Comparison of ENCODE assay signal across 8 cellular contexts in the genomic region with DNA sequence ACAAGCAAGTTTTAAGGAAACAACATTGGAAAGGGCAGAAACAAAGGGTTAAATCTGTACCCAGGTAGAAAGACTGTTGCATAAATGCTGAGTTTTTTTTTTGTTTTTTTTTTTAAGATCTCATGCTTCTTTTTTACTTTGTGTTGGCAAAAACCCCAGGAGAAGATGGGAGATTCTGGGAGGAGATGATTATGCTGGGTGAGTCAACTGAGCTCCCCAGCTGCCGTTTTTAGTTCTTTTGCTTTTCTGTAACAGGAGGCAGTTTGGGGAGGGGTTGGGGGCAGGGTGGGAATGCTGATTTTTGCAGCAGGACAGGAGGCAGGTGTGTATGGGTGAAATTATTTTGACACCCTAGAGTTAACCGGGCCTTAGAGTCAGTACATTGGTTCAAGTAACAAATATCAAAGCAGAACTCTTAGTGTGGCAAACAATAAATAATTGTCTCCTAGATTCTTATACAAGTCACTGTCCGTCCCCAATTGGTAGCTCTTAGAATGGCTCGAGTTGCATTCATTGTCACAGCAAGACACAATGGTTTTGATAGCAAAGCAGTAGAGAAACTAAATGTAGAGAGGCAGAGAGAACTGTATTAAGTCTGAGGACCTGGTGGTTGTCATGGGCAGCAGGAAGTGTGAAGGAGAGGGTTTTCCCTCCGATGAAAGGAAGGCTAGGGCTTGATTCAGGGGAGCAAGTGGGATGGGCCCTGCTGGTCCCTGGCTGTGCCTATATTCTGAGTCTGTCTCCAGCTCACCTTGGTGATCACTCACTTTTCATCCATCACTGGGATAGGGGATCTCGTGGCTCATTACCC. TPM values are rescaled to one million over a fixed set of nuclear protein-coding genes. Genes with fewer than 3 reads are reported as not detected.
DNase-seq lines count a peak whose midpoint lies in the region; ATAC-seq and TF ChIP-seq lines count a peak whose summit lies in the region.

No MANE protein-coding gene starts in this region.

- H3K27me3 ChIP-seq in foreskin keratinocyte, result no peaks in the 10 kb centered on the region
- H3K27me3 ChIP-seq in aorta (ENCODE audit: control insufficient read depth in 1 of 2, insufficient read depth in 2 of 2, low read length in 1 of 2), result no peaks in the 10 kb centered on the region

- H3K36me3 Mint-ChIP-seq in activated naive CD4-positive, alpha-beta T cell treated with anti-CD3 and anti-CD28 coated beads for 36 hours (ENCODE audit: low read depth), result peaks cover 7% of the 10 kb centered on the region
- H3K36me3 Mint-ChIP-seq in activated naive CD8-positive, alpha-beta T cell treated with anti-CD3 and anti-CD28 coated beads, Interleukin-2, amount 10 ng/mL, durations not matched to agents 7 days and 5 days, result peaks cover 15% of the 10 kb centered on the region

- H3K27ac Mint-ChIP-seq in activated naive CD4-positive, alpha-beta T cell treated with anti-CD3 and anti-CD28 coated beads for 36 hours, result no peak overlapping the region
- H3K27ac Mint-ChIP-seq in activated naive CD8-positive, alpha-beta T cell treated with anti-CD3 and anti-CD28 coated beads, Interleukin-2, amount 10 ng/mL, durations not matched to agents 7 days and 5 days, result peak overlapping the region; percentile 47

- peaks cover 0 to 2% of the 10 kb centered on the region in 2 donors for H3K36me3 ChIP-seq in aorta (ENCODE audit: control insufficient read depth in 1 of 2, insufficient read depth in 2 of 2, low read length in 1 of 2)

- H3K9me3 ChIP-seq in aorta (ENCODE audit: control insufficient read depth, low read length), result no peaks in the 10 kb centered on the region

- H3K4me1 Mint-ChIP-seq in activated naive CD4-positive, alpha-beta T cell treated with anti-CD3 and anti-CD28 coated beads for 36 hours (ENCODE audit: low read depth), result peaks cover 81% of the 10 kb centered on the region
- peaks cover 57% of the 10 kb centered on the region for H3K4me1 Mint-ChIP-seq in activated naive CD8-positive, alpha-beta T cell treated with anti-CD3 and anti-CD28 coated beads, Interleukin-2, amount 10 ng/mL, durations not matched to agents 7 days and 5 days

- 55 to 59% methylated on average over 6 of the region's 6 CpGs for WGBS in aorta, 2 donors

- CTCF ChIA-PET in activated naive CD4-positive, alpha-beta T cell treated with anti-CD3 and anti-CD28 coated beads for 36 hours (lab: Charles Lee), result interaction anchor here (0.6 kb wide), 1 partner anchor 25 kb away, joined by 3 read pairs; no protein-coding TSS in a partner anchor

- no peak for TF ChIP-seq CTCF in foreskin keratinocyte (conservative IDR thresholded peaks at IDR 0.05)

- H3K27ac ChIP-seq in foreskin keratinocyte (no peak overlapping the region), aorta (ENCODE audit: low read depth in 1 of 2, low read length in 2 of 2) (no peak overlapping the region)

- no peak for ATAC-seq in activated naive CD8-positive, alpha-beta T cell treated with anti-CD3 and anti-CD28 coated beads, Interleukin-2, amount 10 ng/mL, durations not matched to agents 7 days and 5 days (ENCODE audit: low read depth)
- ATAC-seq in foreskin keratinocyte (peak; percentile 32), aorta (ENCODE audit: low FRiP score) (no peak)

- POLR2A ChIA-PET in activated naive CD8-positive, alpha-beta T cell treated with anti-CD3 and anti-CD28 coated beads, Interleukin-2, amount 10 ng/mL, durations not matched to agents 7 days and 5 days (lab: Charles Lee), result interaction anchor here (0.7 kb wide), 1 partner anchor 9 kb away, joined by 3 read pairs; no protein-coding TSS in a partner anchor

- no peaks in the 10 kb centered on the region for H3K9me3 Mint-ChIP-seq in activated naive CD4-positive, alpha-beta T cell treated with anti-CD3 and anti-CD28 coated beads for 36 hours
- H3K9me3 Mint-ChIP-seq in activated naive CD8-positive, alpha-beta T cell treated with anti-CD3 and anti-CD28 coated beads, Interleukin-2, amount 10 ng/mL, durations not matched to agents 7 days and 5 days, result no peaks in the 10 kb centered on the region

- intact Hi-C loops in activated naive CD4-positive, alpha-beta T cell treated with anti-CD3 and anti-CD28 coated beads for 36 hours (cut with micrococcal nuclease), result loop anchor here (1.0 kb wide), 1 partner anchor 8 kb away; no protein-coding TSS in a partner anchor
- intact Hi-C loops in aorta (cut with DNase I), result no loop called here

- no peak overlapping the region for H3K4me3 ChIP-seq in aorta (ENCODE audit: low read length in 2 of 2)

- H3K4me3 Mint-ChIP-seq in activated naive CD4-positive, alpha-beta T cell treated with anti-CD3 and anti-CD28 coated beads for 36 hours, result no peak overlapping the region
- H3K4me3 Mint-ChIP-seq in activated naive CD8-positive, alpha-beta T cell treated with anti-CD3 and anti-CD28 coated beads, Interleukin-2, amount 10 ng/mL, durations not matched to agents 7 days and 5 days, result no peak overlapping the region

- H3K27me3 Mint-ChIP-seq in activated naive CD4-positive, alpha-beta T cell treated with anti-CD3 and anti-CD28 coated beads for 36 hours (ENCODE audit: low read depth), result no peaks in the 10 kb centered on the region
- no peaks in the 10 kb centered on the region for H3K27me3 Mint-ChIP-seq in activated naive CD8-positive, alpha-beta T cell treated with anti-CD3 and anti-CD28 coated beads, Interleukin-2, amount 10 ng/mL, durations not matched to agents 7 days and 5 days

- peak; percentile 19 for DNase-seq in activated naive CD4-positive, alpha-beta T cell treated with anti-CD3 and anti-CD28 coated beads for 36 hours
- DNase-seq in activated naive CD4-positive, alpha-beta T cell (lab: John Stamatoyannopoulos, UW), result no peak
- DNase-seq in activated naive CD8-positive, alpha-beta T cell treated with anti-CD3 and anti-CD28 coated beads, Interleukin-2, amount 10 ng/mL, durations not matched to agents 7 days and 5 days, result no peak
- DNase-seq in foreskin keratinocyte, result no peak
- peak; percentile 82 for DNase-seq in stromal cell of bone marrow (ENCODE audit: low read depth)
- DNase-seq in activated CD8-positive, alpha-beta memory T cell treated with anti-CD3 and anti-CD28 coated beads for 24 hours, result no peak
- DNase-seq in HuH-7.5 (ENCODE audit: low spot score), result no peak
- DNase-seq in aorta, result no peak

- H3K4me1 ChIP-seq in foreskin keratinocyte (peaks cover 12% of the 10 kb centered on the region), aorta (ENCODE audit: control insufficient read depth in 1 of 2, insufficient read depth in 2 of 2, low read length in 2 of 2) (no peaks in the 10 kb centered on the region)

RNA-seq across cellular contexts. Expression of gene RCOR2, which starts 36.7 kb away (rescaled TPM):
- total RNA-seq in activated naive CD4-positive, alpha-beta T cell treated with anti-CD3 and anti-CD28 coated beads for 36 hours, result under 1 TPM; 0.17 to 0.19 TPM
- under 1 TPM; 0.58 to 0.74 TPM for total RNA-seq in activated naive CD8-positive, alpha-beta T cell treated with anti-CD3 and anti-CD28 coated beads, Interleukin-2, amount 10 ng/mL, durations not matched to agents 7 days and 5 days
- 1.5 and 1.8 TPM in 2 replicates for total RNA-seq in foreskin keratinocyte
- 1.7 and 1.8 TPM in 2 replicates for polyA plus RNA-seq in foreskin keratinocyte
- 1 to 10 TPM in 1 of 2 donors, under 1 TPM in 1; 0.78 to 4.8 TPM for total RNA-seq in aorta
- 1 to 10 TPM in 1 of 2 donors, under 1 TPM in 1; 0.63 to 1.9 TPM for polyA plus RNA-seq in aorta

RNA-seq across cellular contexts. Expression of gene MARK2, which starts 41.3 kb away (rescaled TPM):
- 10 to 100 TPM; 15.8 to 17.6 TPM for total RNA-seq in activated naive CD4-positive, alpha-beta T cell treated with anti-CD3 and anti-CD28 coated beads for 36 hours
- total RNA-seq in activated naive CD8-positive, alpha-beta T cell treated with anti-CD3 and anti-CD28 coated beads, Interleukin-2, amount 10 ng/mL, durations not matched to agents 7 days and 5 days, result 10 to 100 TPM; 60.6 to 62.3 TPM
- 35.1 and 35.8 TPM in 2 replicates for total RNA-seq in foreskin keratinocyte
- 14.9 and 17.6 TPM in 2 replicates for polyA plus RNA-seq in foreskin keratinocyte
- 10 to 100 TPM; 29.6 to 32.5 TPM for total RNA-seq in aorta
- 1 to 10 TPM; 8.1 to 8.2 TPM for polyA plus RNA-seq in aorta

RNA-seq across cellular contexts. Expression of gene NAA40, which starts 58.6 kb away (rescaled TPM):
- total RNA-seq in activated naive CD4-positive, alpha-beta T cell treated with anti-CD3 and anti-CD28 coated beads for 36 hours, result 10 to 100 TPM; 10.3 to 13.2 TPM
- total RNA-seq in activated naive CD8-positive, alpha-beta T cell treated with anti-CD3 and anti-CD28 coated beads, Interleukin-2, amount 10 ng/mL, durations not matched to agents 7 days and 5 days, result 10 to 100 TPM; 39.1 to 39.7 TPM
- total RNA-seq in foreskin keratinocyte, result 16.2 and 20.1 TPM in 2 replicates
- 8.1 and 10.0 TPM in 2 replicates for polyA plus RNA-seq in foreskin keratinocyte
- 10 to 100 TPM; 16.1 to 26.9 TPM for total RNA-seq in aorta
- polyA plus RNA-seq in aorta, result 10 to 100 TPM in 1 of 2 donors, 1 to 10 TPM in 1; 5.3 to 20.7 TPM

Comparison
In these comparisons a context has a peak if more than half of its experiments do, and no peak if none do; other contexts are left out.
1. DNase-seq: peak in activated naive CD4-positive, alpha-beta T cell treated with anti-CD3 and anti-CD28 coated beads for 36 hours (single experiment) and stromal cell of bone marrow (single experiment); none in activated naive CD4-positive, alpha-beta T cell (0 of 4), activated naive CD8-positive, alpha-beta T cell treated with anti-CD3 and anti-CD28 coated beads, Interleukin-2, amount 10 ng/mL, durations not matched to agents 7 days and 5 days (single experiment), foreskin keratinocyte (0 of 2), activated CD8-positive, alpha-beta memory T cell treated with anti-CD3 and anti-CD28 coated beads for 24 hours (single experiment), HuH-7.5 (single experiment) and aorta (0 of 2).